ENCODE assay signal across 9 cellular contexts in genomic region chr20:16701296-16701695, GRCh38. TPM values are rescaled to one million over a fixed set of nuclear protein-coding genes. Genes with fewer than 3 reads are reported as not detected.
DNase-seq lines count a peak whose midpoint lies in the region; ATAC-seq, FAIRE-seq and TF ChIP-seq lines count a peak whose summit lies in the region.
"Had no signal": no experiment of that assay in that cellular context is flagged by ENCODE, and none has a peak within 500 bp of the region (broad histone marks: within the 10 kb centered on the region; RNA-seq: fewer than 3 reads in every experiment).

No MANE protein-coding gene starts in this region.

- H3K27ac Mint-ChIP-seq in stimulated activated naive CD8-positive, alpha-beta T cell treated with anti-CD3 and anti-CD28 coated beads, Interleukin-15, amount 100 ng/mL, for 72 hours: no peak overlapping the region

- ATAC-seq in stimulated activated naive CD8-positive, alpha-beta T cell treated with anti-CD3 and anti-CD28 coated beads, Interleukin-15, amount 100 ng/mL, for 72 hours: peak; percentile 77
- ATAC-seq in GM19463 (IDR thresholded peaks at IDR 0.05; ENCODE audit: unreplicated experiment): no peak

- DNase-seq in AG09319 (ENCODE audit: extremely low read depth, low read depth) (no peak), NAMALWA (ENCODE audit: low spot score) (peak; percentile 28), dermis blood vessel endothelial cell (peak; percentile 18), frontal cortex (ENCODE audit: low spot score in 2 of 2) (no peak), HTR-8/SVneo (ENCODE audit: insufficient read length, low spot score) (no peak)
- peak in 1 of 2 donors; percentile 19 for DNase-seq in stimulated activated naive CD8-positive, alpha-beta T cell treated with anti-CD3 and anti-CD28 coated beads, Interleukin-15, amount 100 ng/mL, for 72 hours

- FAIRE-seq in frontal cortex (lab: Jason Lieb, UNC): no peak
- no peak for FAIRE-seq in HTR-8/SVneo (lab: Jason Lieb, UNC)
- FAIRE-seq: astrocyte had no signal

- peaks cover 7 to 15% of the 10 kb centered on the region in 2 donors for H3K9me3 Mint-ChIP-seq in stimulated activated naive CD8-positive, alpha-beta T cell treated with anti-CD3 and anti-CD28 coated beads, Interleukin-15, amount 100 ng/mL, for 72 hours

- no peaks in the 10 kb centered on the region for H3K4me1 Mint-ChIP-seq in stimulated activated naive CD8-positive, alpha-beta T cell treated with anti-CD3 and anti-CD28 coated beads, Interleukin-15, amount 100 ng/mL, for 72 hours

- H3K4me3 Mint-ChIP-seq in stimulated activated naive CD8-positive, alpha-beta T cell treated with anti-CD3 and anti-CD28 coated beads, Interleukin-15, amount 100 ng/mL, for 72 hours: no peak overlapping the region

- peak; percentile 7 for TF ChIP-seq CTCF in AG09319 (IDR thresholded peaks at IDR 0.05; ENCODE audit: low read depth, low read length)
- TF ChIP-seq CTCF in GM12872 (IDR thresholded peaks at IDR 0.05; ENCODE audit: insufficient read depth, low read depth, low read length): peak; percentile 37; the same call in 2 of the 3 replicates

- peaks cover 45% of the 10 kb centered on the region for H3K27me3 Mint-ChIP-seq in stimulated activated naive CD8-positive, alpha-beta T cell treated with anti-CD3 and anti-CD28 coated beads, Interleukin-15, amount 100 ng/mL, for 72 hours

RNA-seq across cellular contexts. Expression of gene SNRPB2, which starts 28.5 kb away (rescaled TPM):
- 51.2 and 55.8 TPM in 2 replicates for total RNA-seq in dermis blood vessel endothelial cell
- 71.7 TPM for total RNA-seq in frontal cortex

RNA-seq across cellular contexts. Expression of gene OTOR, which starts 46.9 kb away (rescaled TPM):
- total RNA-seq in dermis blood vessel endothelial cell (not detected in 2 replicates), frontal cortex (0.82 TPM)
- total RNA-seq: astrocyte had no signal

Comparison
In these comparisons a context has a peak if more than half of its experiments do, and no peak if none do; other contexts are left out.
1. DNase-seq: peak in NAMALWA (single experiment) and dermis blood vessel endothelial cell (single experiment); none in AG09319 (single experiment), frontal cortex (0 of 2) and HTR-8/SVneo (single experiment).